Comparison of ENCODE assay signal across 1 cellular context in genomic region chr6:41937881-41938574, GRCh38.
A peak's percentile ranks its signal among the peaks of the same experiment; 100 is the strongest.
TF ChIP-seq lines count a peak whose summit lies in the region.

No MANE protein-coding gene starts in this region.

TF ChIP-seq in K562, 482 proteins besides CTCF, POLR2A, EP300 and RAD21 (continued from another document and continues in another):
- TF ChIP-seq ZBTB11 (CRISPR knock-in tag; IDR thresholded peaks at IDR 0.05) (no peak), SRF (CRISPR knock-in tag; IDR thresholded peaks at IDR 0.05) (peak in 1 of 2 experiments; percentile 43; a peak in 1 of 4 replicates), YY1 (IDR thresholded peaks at IDR 0.05; ENCODE audit: borderline replicate concordance in 1 of 3, control insufficient read depth in 1 of 3, extremely low read depth in 1 of 3, insufficient read depth in 3 of 3, insufficient read length in 1 of 3, insufficient replicate concordance in 2 of 3, low read depth in 1 of 3, low read length in 2 of 3) (peak in 1 of 3 experiments; percentile 7), ATF7 (IDR thresholded peaks at IDR 0.05) (no peak), ZNF282 (CRISPR knock-in tag; IDR thresholded peaks at IDR 0.05) (no peak), MIER1 (IDR thresholded peaks at IDR 0.05; ENCODE audit: low read depth) (no peak), SMC3 (conservative IDR thresholded peaks at IDR 0.05; ENCODE audit: insufficient read depth, low read depth, low read length) (no peak), KAT7 (CRISPR knock-in tag; IDR thresholded peaks at IDR 0.05; ENCODE audit: borderline replicate concordance) (no peak), HBP1 (CRISPR knock-in tag; IDR thresholded peaks at IDR 0.05) (no peak), ETV1 (tag; conservative IDR thresholded peaks at IDR 0.05; ENCODE audit: low read depth) (peak; percentile 48; the same call in 1 of the 2 replicates), ETS2 (tag; IDR thresholded peaks at IDR 0.05; ENCODE audit: borderline replicate concordance, poor library complexity, severe bottlenecking) (no peak), MEIS2 (IDR thresholded peaks at IDR 0.05; ENCODE audit: partially characterized antibody) (peak; percentile 74), BMI1 (IDR thresholded peaks at IDR 0.05; ENCODE audit: low read length) (no peak), RFX7 (CRISPR knock-in tag; IDR thresholded peaks at IDR 0.05) (no peak), ZBTB17 (CRISPR knock-in tag; IDR thresholded peaks at IDR 0.05) (no peak), NRF1 (conservative IDR thresholded peaks at IDR 0.05 in 1 of 2, IDR thresholded peaks at IDR 0.05 in 1 of 2) (no peak), TCF7L2 (IDR thresholded peaks at IDR 0.05; ENCODE audit: low read depth, low read length) (no peak), KLF6 (CRISPR knock-in tag; IDR thresholded peaks at IDR 0.05; ENCODE audit: borderline replicate concordance) (no peak), ZFP36 (IDR thresholded peaks at IDR 0.05; ENCODE audit: low read depth, low read length, partially characterized antibody) (no peak), FOXA1 (IDR thresholded peaks at IDR 0.05; ENCODE audit: borderline replicate concordance) (no peak), HEY1 (CRISPR knock-in tag; IDR thresholded peaks at IDR 0.05; ENCODE audit: borderline replicate concordance) (no peak), DPF2 (IDR thresholded peaks at IDR 0.05) (peak; percentile 22; the same call in 1 of the 2 replicates), DDX20 (tag; IDR thresholded peaks at IDR 0.05; ENCODE audit: low read depth) (no peak), ZNF445 (CRISPR knock-in tag; IDR thresholded peaks at IDR 0.05; ENCODE audit: low read depth) (no peak), GABPB1 (CRISPR knock-in tag; IDR thresholded peaks at IDR 0.05) (peak; percentile 22; the same call in 1 of the 2 replicates), ZNF212 (CRISPR knock-in tag; IDR thresholded peaks at IDR 0.05) (no peak), ZNF586 (CRISPR knock-in tag; conservative IDR thresholded peaks at IDR 0.05) (no peak), NR2C1 (IDR thresholded peaks at IDR 0.05) (no peak), NR2C1 (tag; IDR thresholded peaks at IDR 0.05) (0 out of 2 replicates have a peak, but pooled peaks have one; percentile 28), CXXC5 (CRISPR knock-in tag; IDR thresholded peaks at IDR 0.05) (0 out of 2 replicates have a peak, but pooled peaks have one; percentile 7), ELF4 (CRISPR knock-in tag; IDR thresholded peaks at IDR 0.05) (no peak), HDAC1 (IDR thresholded peaks at IDR 0.05) (0 out of 4 replicates have a peak, but pooled peaks of 1 of the 2 experiments have one; percentile 22), SMAD3 (CRISPR knock-in tag; conservative IDR thresholded peaks at IDR 0.05) (no peak), POU5F1 (IDR thresholded peaks at IDR 0.05; ENCODE audit: borderline replicate concordance, low read depth, low read length, partially characterized antibody) (no peak)
- TF ChIP-seq, protein P1, sequence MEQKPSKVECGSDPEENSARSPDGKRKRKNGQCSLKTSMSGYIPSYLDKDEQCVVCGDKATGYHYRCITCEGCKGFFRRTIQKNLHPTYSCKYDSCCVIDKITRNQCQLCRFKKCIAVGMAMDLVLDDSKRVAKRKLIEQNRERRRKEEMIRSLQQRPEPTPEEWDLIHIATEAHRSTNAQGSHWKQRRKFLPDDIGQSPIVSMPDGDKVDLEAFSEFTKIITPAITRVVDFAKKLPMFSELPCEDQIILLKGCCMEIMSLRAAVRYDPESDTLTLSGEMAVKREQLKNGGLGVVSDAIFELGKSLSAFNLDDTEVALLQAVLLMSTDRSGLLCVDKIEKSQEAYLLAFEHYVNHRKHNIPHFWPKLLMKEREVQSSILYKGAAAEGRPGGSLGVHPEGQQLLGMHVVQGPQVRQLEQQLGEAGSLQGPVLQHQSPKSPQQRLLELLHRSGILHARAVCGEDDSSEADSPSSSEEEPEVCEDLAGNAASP (IDR thresholded peaks at IDR 0.05): no peak
- TF ChIP-seq, protein P2, sequence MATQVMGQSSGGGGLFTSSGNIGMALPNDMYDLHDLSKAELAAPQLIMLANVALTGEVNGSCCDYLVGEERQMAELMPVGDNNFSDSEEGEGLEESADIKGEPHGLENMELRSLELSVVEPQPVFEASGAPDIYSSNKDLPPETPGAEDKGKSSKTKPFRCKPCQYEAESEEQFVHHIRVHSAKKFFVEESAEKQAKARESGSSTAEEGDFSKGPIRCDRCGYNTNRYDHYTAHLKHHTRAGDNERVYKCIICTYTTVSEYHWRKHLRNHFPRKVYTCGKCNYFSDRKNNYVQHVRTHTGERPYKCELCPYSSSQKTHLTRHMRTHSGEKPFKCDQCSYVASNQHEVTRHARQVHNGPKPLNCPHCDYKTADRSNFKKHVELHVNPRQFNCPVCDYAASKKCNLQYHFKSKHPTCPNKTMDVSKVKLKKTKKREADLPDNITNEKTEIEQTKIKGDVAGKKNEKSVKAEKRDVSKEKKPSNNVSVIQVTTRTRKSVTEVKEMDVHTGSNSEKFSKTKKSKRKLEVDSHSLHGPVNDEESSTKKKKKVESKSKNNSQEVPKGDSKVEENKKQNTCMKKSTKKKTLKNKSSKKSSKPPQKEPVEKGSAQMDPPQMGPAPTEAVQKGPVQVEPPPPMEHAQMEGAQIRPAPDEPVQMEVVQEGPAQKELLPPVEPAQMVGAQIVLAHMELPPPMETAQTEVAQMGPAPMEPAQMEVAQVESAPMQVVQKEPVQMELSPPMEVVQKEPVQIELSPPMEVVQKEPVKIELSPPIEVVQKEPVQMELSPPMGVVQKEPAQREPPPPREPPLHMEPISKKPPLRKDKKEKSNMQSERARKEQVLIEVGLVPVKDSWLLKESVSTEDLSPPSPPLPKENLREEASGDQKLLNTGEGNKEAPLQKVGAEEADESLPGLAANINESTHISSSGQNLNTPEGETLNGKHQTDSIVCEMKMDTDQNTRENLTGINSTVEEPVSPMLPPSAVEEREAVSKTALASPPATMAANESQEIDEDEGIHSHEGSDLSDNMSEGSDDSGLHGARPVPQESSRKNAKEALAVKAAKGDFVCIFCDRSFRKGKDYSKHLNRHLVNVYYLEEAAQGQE (CRISPR knock-in tag; IDR thresholded peaks at IDR 0.05; ENCODE audit: low read depth): no peak
- TF ChIP-seq, protein P3, sequence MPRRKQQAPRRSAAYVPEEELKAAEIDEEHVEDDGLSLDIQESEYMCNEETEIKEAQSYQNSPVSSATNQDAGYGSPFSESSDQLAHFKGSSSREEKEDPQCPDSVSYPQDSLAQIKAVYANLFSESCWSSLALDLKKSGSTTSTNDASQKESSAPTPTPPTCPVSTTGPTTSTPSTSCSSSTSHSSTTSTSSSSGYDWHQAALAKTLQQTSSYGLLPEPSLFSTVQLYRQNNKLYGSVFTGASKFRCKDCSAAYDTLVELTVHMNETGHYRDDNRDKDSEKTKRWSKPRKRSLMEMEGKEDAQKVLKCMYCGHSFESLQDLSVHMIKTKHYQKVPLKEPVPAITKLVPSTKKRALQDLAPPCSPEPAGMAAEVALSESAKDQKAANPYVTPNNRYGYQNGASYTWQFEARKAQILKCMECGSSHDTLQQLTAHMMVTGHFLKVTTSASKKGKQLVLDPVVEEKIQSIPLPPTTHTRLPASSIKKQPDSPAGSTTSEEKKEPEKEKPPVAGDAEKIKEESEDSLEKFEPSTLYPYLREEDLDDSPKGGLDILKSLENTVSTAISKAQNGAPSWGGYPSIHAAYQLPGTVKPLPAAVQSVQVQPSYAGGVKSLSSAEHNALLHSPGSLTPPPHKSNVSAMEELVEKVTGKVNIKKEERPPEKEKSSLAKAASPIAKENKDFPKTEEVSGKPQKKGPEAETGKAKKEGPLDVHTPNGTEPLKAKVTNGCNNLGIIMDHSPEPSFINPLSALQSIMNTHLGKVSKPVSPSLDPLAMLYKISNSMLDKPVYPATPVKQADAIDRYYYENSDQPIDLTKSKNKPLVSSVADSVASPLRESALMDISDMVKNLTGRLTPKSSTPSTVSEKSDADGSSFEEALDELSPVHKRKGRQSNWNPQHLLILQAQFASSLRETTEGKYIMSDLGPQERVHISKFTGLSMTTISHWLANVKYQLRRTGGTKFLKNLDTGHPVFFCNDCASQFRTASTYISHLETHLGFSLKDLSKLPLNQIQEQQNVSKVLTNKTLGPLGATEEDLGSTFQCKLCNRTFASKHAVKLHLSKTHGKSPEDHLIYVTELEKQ (CRISPR knock-in tag; IDR thresholded peaks at IDR 0.05): no peak
- TF ChIP-seq, protein P4, sequence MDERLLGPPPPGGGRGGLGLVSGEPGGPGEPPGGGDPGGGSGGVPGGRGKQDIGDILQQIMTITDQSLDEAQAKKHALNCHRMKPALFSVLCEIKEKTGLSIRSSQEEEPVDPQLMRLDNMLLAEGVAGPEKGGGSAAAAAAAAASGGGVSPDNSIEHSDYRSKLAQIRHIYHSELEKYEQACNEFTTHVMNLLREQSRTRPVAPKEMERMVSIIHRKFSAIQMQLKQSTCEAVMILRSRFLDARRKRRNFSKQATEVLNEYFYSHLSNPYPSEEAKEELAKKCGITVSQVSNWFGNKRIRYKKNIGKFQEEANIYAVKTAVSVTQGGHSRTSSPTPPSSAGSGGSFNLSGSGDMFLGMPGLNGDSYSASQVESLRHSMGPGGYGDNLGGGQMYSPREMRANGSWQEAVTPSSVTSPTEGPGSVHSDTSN (CRISPR knock-in tag; IDR thresholded peaks at IDR 0.05; ENCODE audit: low read depth): no peak
- TF ChIP-seq, protein P4 (tag; conservative IDR thresholded peaks at IDR 0.05; ENCODE audit: low read depth): peak; percentile 47
- TF ChIP-seq, protein P5, sequence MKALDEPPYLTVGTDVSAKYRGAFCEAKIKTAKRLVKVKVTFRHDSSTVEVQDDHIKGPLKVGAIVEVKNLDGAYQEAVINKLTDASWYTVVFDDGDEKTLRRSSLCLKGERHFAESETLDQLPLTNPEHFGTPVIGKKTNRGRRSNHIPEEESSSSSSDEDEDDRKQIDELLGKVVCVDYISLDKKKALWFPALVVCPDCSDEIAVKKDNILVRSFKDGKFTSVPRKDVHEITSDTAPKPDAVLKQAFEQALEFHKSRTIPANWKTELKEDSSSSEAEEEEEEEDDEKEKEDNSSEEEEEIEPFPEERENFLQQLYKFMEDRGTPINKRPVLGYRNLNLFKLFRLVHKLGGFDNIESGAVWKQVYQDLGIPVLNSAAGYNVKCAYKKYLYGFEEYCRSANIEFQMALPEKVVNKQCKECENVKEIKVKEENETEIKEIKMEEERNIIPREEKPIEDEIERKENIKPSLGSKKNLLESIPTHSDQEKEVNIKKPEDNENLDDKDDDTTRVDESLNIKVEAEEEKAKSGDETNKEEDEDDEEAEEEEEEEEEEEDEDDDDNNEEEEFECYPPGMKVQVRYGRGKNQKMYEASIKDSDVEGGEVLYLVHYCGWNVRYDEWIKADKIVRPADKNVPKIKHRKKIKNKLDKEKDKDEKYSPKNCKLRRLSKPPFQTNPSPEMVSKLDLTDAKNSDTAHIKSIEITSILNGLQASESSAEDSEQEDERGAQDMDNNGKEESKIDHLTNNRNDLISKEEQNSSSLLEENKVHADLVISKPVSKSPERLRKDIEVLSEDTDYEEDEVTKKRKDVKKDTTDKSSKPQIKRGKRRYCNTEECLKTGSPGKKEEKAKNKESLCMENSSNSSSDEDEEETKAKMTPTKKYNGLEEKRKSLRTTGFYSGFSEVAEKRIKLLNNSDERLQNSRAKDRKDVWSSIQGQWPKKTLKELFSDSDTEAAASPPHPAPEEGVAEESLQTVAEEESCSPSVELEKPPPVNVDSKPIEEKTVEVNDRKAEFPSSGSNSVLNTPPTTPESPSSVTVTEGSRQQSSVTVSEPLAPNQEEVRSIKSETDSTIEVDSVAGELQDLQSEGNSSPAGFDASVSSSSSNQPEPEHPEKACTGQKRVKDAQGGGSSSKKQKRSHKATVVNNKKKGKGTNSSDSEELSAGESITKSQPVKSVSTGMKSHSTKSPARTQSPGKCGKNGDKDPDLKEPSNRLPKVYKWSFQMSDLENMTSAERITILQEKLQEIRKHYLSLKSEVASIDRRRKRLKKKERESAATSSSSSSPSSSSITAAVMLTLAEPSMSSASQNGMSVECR (CRISPR knock-in tag; IDR thresholded peaks at IDR 0.05): no peak; the same call in 1 of the 2 replicates
